ENCODE assay signal across 17 cellular contexts in the genomic region with DNA sequence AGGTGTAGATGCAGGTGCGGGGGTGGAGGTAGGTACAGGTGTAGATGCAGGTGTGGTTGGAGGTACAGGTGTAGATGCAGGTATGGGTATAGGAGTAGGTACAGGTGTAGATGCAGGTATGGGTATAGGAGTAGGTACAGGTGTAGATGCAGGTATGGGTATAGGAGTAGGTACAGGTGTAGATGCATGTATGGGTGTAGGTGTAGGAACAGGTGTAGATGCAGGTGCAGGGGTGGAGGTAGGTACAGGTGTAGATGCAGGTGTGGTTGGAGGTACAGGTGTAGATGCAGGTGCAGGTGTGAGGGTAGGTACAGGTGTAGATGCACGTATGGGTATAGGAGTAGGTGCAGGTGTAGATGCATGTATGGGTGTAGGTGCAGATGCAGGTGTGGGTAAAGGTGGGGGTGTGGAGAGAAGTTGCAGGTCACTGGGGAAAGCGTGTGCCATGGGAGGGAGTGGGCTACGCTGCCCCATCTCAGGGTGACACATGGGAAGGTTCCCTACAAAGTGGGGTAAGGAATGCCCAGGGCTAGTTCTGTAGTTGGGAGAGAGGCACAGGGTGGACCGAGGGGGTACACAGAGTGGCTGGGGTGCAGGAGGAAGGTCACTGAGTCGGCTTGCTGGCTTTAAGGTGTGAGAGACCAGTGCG.
DNase-seq lines count a peak whose midpoint lies in the region; ATAC-seq and TF ChIP-seq lines count a peak whose summit lies in the region.
"Had no signal": no experiment of that assay in that cellular context is flagged by ENCODE, and none has a peak within 500 bp of the region (broad histone marks: within the 10 kb centered on the region; RNA-seq: fewer than 3 reads in every experiment).

No MANE protein-coding gene starts in this region.

- no peak overlapping the region for H3K4me3 ChIP-seq in HEK293 (ENCODE audit: low read depth, low read length)
- H3K4me3 ChIP-seq: MG63 had no signal

- H3K4me3 Mint-ChIP-seq in chondrocyte (ENCODE audit: unreplicated experiment): no peak overlapping the region
- H3K4me3 Mint-ChIP-seq: CD4-positive, alpha-beta T cell; nephron; stimulated activated naive CD8-positive, alpha-beta T cell treated with anti-CD3 and anti-CD28 coated beads, Interleukin-15, amount 100 ng/mL, for 72 hours had no signal

- peaks cover 0 to 39% of the 10 kb centered on the region in 2 experiments; a peak in 1 of 3 replicates for H3K36me3 ChIP-seq in HEK293 (ENCODE audit: control insufficient read depth in 2 of 2, insufficient read depth in 1 of 2, low read length in 2 of 2)
- H3K36me3 ChIP-seq: MG63 had no signal

- no peak overlapping the region for H3K27ac ChIP-seq in HEK293 (ENCODE audit: extremely low read depth, low read depth, low read length)

- no peaks in the 10 kb centered on the region for H3K4me1 Mint-ChIP-seq in chondrocyte (ENCODE audit: low read depth)
- H3K4me1 Mint-ChIP-seq: nephron; stimulated activated naive CD8-positive, alpha-beta T cell treated with anti-CD3 and anti-CD28 coated beads, Interleukin-15, amount 100 ng/mL, for 72 hours had no signal

- POLR2A ChIA-PET in HEK293 (lab: Yijun Ruan, JAX): no interaction called here

- no peaks in the 10 kb centered on the region for H3K9me3 Mint-ChIP-seq in chondrocyte (ENCODE audit: low read depth)
- H3K9me3 Mint-ChIP-seq: CD4-positive, alpha-beta T cell; nephron had no signal

- CTCF ChIA-PET in HEK293 (lab: Yijun Ruan, JAX): interaction anchor here (1.3 kb wide), 1 partner anchor 9 kb away, joined by 6 read pairs; no protein-coding TSS in a partner anchor

- no peak for ATAC-seq in HG03520 (IDR thresholded peaks at IDR 0.05; ENCODE audit: unreplicated experiment)
- ATAC-seq: HepG2; stimulated activated naive CD8-positive, alpha-beta T cell treated with anti-CD3 and anti-CD28 coated beads, Interleukin-15, amount 100 ng/mL, for 72 hours had no signal

- no peaks in the 10 kb centered on the region for H3K4me1 ChIP-seq in HEK293 (ENCODE audit: control insufficient read depth, insufficient read depth, low read length)

- H3K36me3 Mint-ChIP-seq in chondrocyte (ENCODE audit: low read depth): peaks cover 3% of the 10 kb centered on the region

- DNase-seq in activated gamma-delta T cell treated with Interleukin-2 at 50 U/mL for 16 hours: peak; percentile 0
- DNase-seq in activated gamma-delta T cell (lab: John Stamatoyannopoulos, UW): no peak
- DNase-seq in chondrocyte (ENCODE audit: low spot score): no peak
- DNase-seq in retina: peak; percentile 26
- no peak for DNase-seq in iPS-NIHi11 (ENCODE audit: low spot score)
- DNase-seq in NCI-H146 (lab: John Stamatoyannopoulos, UW): no peak
- DNase-seq: activated CD4-positive, alpha-beta T cell treated with anti-CD3 and anti-CD28 coated beads for 1 hour; effector CD8-positive, alpha-beta T cell; mesendoderm; NCI-H187 had no signal

- no peaks in the 10 kb centered on the region for H3K9me3 ChIP-seq in HEK293 (ENCODE audit: control insufficient read depth, insufficient read depth, low read depth, low read length)
- H3K9me3 ChIP-seq: MG63 had no signal

- H3K27me3 Mint-ChIP-seq in chondrocyte (ENCODE audit: low read depth): no peaks in the 10 kb centered on the region
- H3K27me3 Mint-ChIP-seq: CD4-positive, alpha-beta T cell; stimulated activated naive CD8-positive, alpha-beta T cell treated with anti-CD3 and anti-CD28 coated beads, Interleukin-15, amount 100 ng/mL, for 72 hours had no signal

- TF ChIP-seq CTCF in HEK293 (tag by site-specific recombination; IDR thresholded peaks at IDR 0.05) (no peak), chondrocyte (IDR thresholded peaks at IDR 0.05) (no peak)

- H3K27ac Mint-ChIP-seq in chondrocyte (ENCODE audit: unreplicated experiment): peak overlapping the region; percentile 9
- H3K27ac Mint-ChIP-seq: CD4-positive, alpha-beta T cell; nephron; stimulated activated naive CD8-positive, alpha-beta T cell treated with anti-CD3 and anti-CD28 coated beads, Interleukin-15, amount 100 ng/mL, for 72 hours had no signal

TF ChIP-seq in HEK293, 187 proteins besides CTCF, POLR2A, EP300 and RAD21:
- TF ChIP-seq ZNF776 (tag by site-specific recombination; IDR thresholded peaks at IDR 0.05; ENCODE audit: borderline replicate concordance) (no peak), ZNF660 (tag by site-specific recombination; IDR thresholded peaks at IDR 0.05) (no peak), ZEB2 (tag by site-specific recombination; IDR thresholded peaks at IDR 0.05) (peak; percentile 100), ZNF548 (tag by site-specific recombination; IDR thresholded peaks at IDR 0.05) (no peak), ZNF433 (tag by site-specific recombination; IDR thresholded peaks at IDR 0.05; ENCODE audit: low read depth) (no peak), ZNF354C (tag by site-specific recombination; IDR thresholded peaks at IDR 0.05; ENCODE audit: borderline replicate concordance, low read depth) (no peak)
- TF ChIP-seq, protein P1, sequence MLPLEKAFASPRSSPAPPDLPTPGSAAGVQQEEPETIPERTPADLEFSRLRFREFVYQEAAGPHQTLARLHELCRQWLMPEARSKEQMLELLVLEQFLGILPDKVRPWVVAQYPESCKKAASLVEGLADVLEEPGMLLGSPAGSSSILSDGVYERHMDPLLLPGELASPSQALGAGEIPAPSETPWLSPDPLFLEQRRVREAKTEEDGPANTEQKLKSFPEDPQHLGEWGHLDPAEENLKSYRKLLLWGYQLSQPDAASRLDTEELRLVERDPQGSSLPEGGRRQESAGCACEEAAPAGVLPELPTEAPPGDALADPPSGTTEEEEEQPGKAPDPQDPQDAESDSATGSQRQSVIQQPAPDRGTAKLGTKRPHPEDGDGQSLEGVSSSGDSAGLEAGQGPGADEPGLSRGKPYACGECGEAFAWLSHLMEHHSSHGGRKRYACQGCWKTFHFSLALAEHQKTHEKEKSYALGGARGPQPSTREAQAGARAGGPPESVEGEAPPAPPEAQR (tag by site-specific recombination; IDR thresholded peaks at IDR 0.05): no peak

Comparison
In these comparisons a context has a peak if more than half of its experiments do, and no peak if none do; other contexts are left out.
1. DNase-seq: peak in activated gamma-delta T cell treated with Interleukin-2 at 50 U/mL for 16 hours (single experiment) and retina (single experiment); none in activated gamma-delta T cell (single experiment), chondrocyte (single experiment), iPS-NIHi11 (single experiment) and NCI-H146 (single experiment).